20 cellular contexts compared by ENCODE assay signal in genomic region chr7:81641873-81642272, GRCh38.
DNase-seq lines count a peak whose midpoint lies in the region; ATAC-seq and TF ChIP-seq lines count a peak whose summit lies in the region.
"Had no signal": no experiment of that assay in that cellular context is flagged by ENCODE, and none has a peak within 500 bp of the region (broad histone marks: within the 10 kb centered on the region; RNA-seq: fewer than 3 reads in every experiment).

No MANE protein-coding gene starts in this region.

- no peak for TF ChIP-seq CTCF in GM12865 (IDR thresholded peaks at IDR 0.05; ENCODE audit: insufficient read depth, low read depth, low read length, missing control alignments)

- intact Hi-C loops in sciatic nerve (cut with DNase I): no loop called here

- DNase-seq in GM12865 (ENCODE audit: low read depth) (peak; percentile 34), RPMI8226 (peak; percentile 75), NCI-H748 treated with DMSO at 0.1 percent for 48 hours (lab: John Stamatoyannopoulos, UW) (no peak), NCI-H1417 (lab: John Stamatoyannopoulos, UW) (no peak), iPS-NIHi11 (ENCODE audit: low spot score) (no peak), sciatic nerve (ENCODE audit: low spot score) (no peak)
- DNase-seq: C1 segment of cervical spinal cord, COR-L47, DMS153, NCI-H1092, NCI-H1694 treated with DMSO at 0.1 percent for 48 hours, NCI-H2107, NCI-H345, NCI-H69, SJCRH30, T-helper 17 cell had no signal

- no peak overlapping the region for H3K4me3 ChIP-seq in GM12865 (ENCODE audit: low read depth, low read length)
- H3K4me3 ChIP-seq: A549, SJCRH30 had no signal

- ATAC-seq in GM21786 (IDR thresholded peaks at IDR 0.05; ENCODE audit: unreplicated experiment) (peak; percentile 62), HG03432 (IDR thresholded peaks at IDR 0.05; ENCODE audit: unreplicated experiment) (peak; percentile 79), sciatic nerve (no peak)
- ATAC-seq: A549, HepG2, T-helper 17 cell had no signal

Comparison
In these comparisons a context has a peak if more than half of its experiments do, and no peak if none do; other contexts are left out.
1. DNase-seq: peak in GM12865 (single experiment) and RPMI8226 (single experiment); none in NCI-H748 treated with DMSO at 0.1 percent for 48 hours (single experiment), NCI-H1417 (0 of 3), iPS-NIHi11 (single experiment) and sciatic nerve (single experiment).